8 cellular contexts compared by ENCODE assay signal in genomic region chr17:62653831-62654829, GRCh38. TPM values are rescaled to one million over a fixed set of nuclear protein-coding genes. Genes with fewer than 3 reads are reported as not detected.
DNase-seq lines count a peak whose midpoint lies in the region; ATAC-seq lines count a peak whose summit lies in the region.

No MANE protein-coding gene starts in this region.

- peaks cover 2% of the 10 kb centered on the region for H3K36me3 Mint-ChIP-seq in central memory CD8-positive, alpha-beta T cell (ENCODE audit: insufficient read depth)

- DNase-seq in AG20443 (ENCODE audit: low spot score) (peak; percentile 90), mucosa of gallbladder (ENCODE audit: low spot score) (peak; percentile 37), HuH-7 (ENCODE audit: low spot score) (no peak)
- DNase-seq in central memory CD8-positive, alpha-beta T cell (ENCODE audit: low spot score in 2 of 2) = no peak
- DNase-seq in stimulated activated naive CD4-positive, alpha-beta T cell treated with Interleukin-2 at 50 U/mL for 16 hours (lab: John Stamatoyannopoulos, UW) = no peak

- peak; percentile 4 for ATAC-seq in HG03196 (IDR thresholded peaks at IDR 0.05; ENCODE audit: unreplicated experiment)
- no peak for ATAC-seq in central memory CD8-positive, alpha-beta T cell (replicated peaks; ENCODE audit: extremely low read depth, poor library complexity, severe bottlenecking)
- no peak for ATAC-seq in HG02610 (IDR thresholded peaks at IDR 0.05; ENCODE audit: unreplicated experiment)
- ATAC-seq in HG03439 (IDR thresholded peaks at IDR 0.05; ENCODE audit: unreplicated experiment) = no peak

- H3K4me3 Mint-ChIP-seq in central memory CD8-positive, alpha-beta T cell = peak overlapping the region; percentile 83

- H3K9me3 Mint-ChIP-seq in central memory CD8-positive, alpha-beta T cell = no peaks in the 10 kb centered on the region

- H3K4me1 Mint-ChIP-seq in central memory CD8-positive, alpha-beta T cell = peaks cover 22% of the 10 kb centered on the region

- peak overlapping the region; percentile 20 for H3K27ac Mint-ChIP-seq in central memory CD8-positive, alpha-beta T cell (ENCODE audit: low read depth)

- peaks cover 62% of the 10 kb centered on the region for H3K27me3 Mint-ChIP-seq in central memory CD8-positive, alpha-beta T cell

RNA-seq across cellular contexts. Expression of gene MRC2, which starts 26.7 kb away (rescaled TPM):
- 87.4 TPM for total RNA-seq in mucosa of gallbladder

Comparison
In these comparisons a context has a peak if more than half of its experiments do, and no peak if none do; other contexts are left out.
1. DNase-seq: peak in AG20443 (single experiment) and mucosa of gallbladder (single experiment); none in central memory CD8-positive, alpha-beta T cell (0 of 2), HuH-7 (single experiment) and stimulated activated naive CD4-positive, alpha-beta T cell treated with Interleukin-2 at 50 U/mL for 16 hours (single experiment).